1 cellular context compared by ENCODE assay signal in the genomic region with DNA sequence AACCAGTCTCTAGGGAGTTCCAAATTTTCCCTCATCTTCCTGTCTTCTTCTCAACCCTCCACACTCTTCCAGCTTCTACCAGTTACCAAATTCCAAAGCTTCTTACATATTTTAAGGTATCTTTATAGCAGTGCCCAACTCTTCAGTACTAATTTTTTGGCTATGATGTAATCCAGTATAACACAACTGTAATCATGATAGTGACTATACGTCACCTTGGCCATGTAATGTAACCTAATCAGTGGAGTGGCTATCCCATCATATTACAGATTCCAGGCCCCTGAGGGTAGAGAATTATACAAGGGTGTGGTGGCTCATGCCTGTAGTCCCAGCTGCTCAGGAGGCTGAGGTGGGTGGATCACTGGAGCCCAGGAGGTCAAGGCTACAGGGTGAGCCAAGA.
TF ChIP-seq lines count a peak whose summit lies in the region.

No MANE protein-coding gene starts in this region.

TF ChIP-seq in HEK293, 187 proteins besides CTCF, POLR2A, EP300 and RAD21 (continued from another document and continues in another):
- TF ChIP-seq, protein P1, sequence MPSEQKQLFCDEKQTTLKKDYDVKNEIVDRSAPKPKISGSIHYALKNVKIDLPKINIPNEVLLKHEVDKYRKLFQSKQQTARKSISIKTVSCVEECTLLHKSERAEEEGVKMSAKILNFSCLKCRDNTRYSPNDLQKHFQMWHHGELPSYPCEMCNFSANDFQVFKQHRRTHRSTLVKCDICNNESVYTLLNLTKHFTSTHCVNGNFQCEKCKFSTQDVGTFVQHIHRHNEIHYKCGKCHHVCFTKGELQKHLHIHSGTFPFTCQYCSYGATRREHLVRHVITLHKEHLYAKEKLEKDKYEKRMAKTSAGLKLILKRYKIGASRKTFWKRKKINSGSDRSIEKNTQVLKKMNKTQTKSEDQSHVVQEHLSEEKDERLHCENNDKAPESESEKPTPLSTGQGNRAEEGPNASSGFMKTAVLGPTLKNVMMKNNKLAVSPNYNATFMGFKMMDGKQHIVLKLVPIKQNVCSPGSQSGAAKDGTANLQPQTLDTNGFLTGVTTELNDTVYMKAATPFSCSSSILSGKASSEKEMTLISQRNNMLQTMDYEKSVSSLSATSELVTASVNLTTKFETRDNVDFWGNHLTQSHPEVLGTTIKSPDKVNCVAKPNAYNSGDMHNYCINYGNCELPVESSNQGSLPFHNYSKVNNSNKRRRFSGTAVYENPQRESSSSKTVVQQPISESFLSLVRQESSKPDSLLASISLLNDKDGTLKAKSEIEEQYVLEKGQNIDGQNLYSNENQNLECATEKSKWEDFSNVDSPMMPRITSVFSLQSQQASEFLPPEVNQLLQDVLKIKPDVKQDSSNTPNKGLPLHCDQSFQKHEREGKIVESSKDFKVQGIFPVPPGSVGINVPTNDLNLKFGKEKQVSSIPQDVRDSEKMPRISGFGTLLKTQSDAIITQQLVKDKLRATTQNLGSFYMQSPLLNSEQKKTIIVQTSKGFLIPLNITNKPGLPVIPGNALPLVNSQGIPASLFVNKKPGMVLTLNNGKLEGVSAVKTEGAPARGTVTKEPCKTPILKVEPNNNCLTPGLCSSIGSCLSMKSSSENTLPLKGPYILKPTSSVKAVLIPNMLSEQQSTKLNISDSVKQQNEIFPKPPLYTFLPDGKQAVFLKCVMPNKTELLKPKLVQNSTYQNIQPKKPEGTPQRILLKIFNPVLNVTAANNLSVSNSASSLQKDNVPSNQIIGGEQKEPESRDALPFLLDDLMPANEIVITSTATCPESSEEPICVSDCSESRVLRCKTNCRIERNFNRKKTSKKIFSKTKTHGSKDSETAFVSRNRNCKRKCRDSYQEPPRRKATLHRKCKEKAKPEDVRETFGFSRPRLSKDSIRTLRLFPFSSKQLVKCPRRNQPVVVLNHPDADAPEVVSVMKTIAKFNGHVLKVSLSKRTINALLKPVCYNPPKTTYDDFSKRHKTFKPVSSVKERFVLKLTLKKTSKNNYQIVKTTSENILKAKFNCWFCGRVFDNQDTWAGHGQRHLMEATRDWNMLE (tag by site-specific recombination; conservative IDR thresholded peaks at IDR 0.05; ENCODE audit: low read depth): no peak
- TF ChIP-seq, protein P2, sequence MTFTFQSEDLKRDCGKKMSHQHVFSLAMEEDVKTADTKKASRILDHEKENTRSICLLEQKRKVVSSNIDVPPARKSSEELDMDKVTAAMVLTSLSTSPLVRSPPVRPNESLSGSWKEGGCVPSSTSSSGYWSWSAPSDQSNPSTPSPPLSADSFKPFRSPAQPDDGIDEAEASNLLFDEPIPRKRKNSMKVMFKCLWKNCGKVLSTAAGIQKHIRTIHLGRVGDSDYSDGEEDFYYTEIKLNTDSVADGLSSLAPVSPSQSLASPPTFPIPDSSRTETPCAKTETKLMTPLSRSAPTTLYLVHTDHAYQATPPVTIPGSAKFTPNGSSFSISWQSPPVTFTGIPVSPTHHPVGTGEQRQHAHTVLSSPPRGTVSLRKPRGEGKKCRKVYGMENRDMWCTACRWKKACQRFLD (tag by site-specific recombination; IDR thresholded peaks at IDR 0.05): no peak
- TF ChIP-seq, protein P3, sequence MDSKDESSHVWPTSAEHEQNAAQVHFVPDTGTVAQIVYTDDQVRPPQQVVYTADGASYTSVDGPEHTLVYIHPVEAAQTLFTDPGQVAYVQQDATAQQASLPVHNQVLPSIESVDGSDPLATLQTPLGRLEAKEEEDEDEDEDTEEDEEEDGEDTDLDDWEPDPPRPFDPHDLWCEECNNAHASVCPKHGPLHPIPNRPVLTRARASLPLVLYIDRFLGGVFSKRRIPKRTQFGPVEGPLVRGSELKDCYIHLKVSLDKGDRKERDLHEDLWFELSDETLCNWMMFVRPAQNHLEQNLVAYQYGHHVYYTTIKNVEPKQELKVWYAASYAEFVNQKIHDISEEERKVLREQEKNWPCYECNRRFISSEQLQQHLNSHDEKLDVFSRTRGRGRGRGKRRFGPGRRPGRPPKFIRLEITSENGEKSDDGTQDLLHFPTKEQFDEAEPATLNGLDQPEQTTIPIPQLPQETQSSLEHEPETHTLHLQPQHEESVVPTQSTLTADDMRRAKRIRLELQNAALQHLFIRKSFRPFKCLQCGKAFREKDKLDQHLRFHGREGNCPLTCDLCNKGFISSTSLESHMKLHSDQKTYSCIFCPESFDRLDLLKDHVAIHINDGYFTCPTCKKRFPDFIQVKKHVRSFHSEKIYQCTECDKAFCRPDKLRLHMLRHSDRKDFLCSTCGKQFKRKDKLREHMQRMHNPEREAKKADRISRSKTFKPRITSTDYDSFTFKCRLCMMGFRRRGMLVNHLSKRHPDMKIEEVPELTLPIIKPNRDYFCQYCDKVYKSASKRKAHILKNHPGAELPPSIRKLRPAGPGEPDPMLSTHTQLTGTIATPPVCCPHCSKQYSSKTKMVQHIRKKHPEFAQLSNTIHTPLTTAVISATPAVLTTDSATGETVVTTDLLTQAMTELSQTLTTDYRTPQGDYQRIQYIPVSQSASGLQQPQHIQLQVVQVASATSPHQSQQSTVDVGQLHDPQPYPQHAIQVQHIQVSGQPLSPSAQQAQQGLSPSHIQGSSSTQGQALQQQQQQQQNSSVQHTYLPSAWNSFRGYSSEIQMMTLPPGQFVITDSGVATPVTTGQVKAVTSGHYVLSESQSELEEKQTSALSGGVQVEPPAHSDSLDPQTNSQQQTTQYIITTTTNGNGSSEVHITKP (tag by site-specific recombination; IDR thresholded peaks at IDR 0.05): peak; percentile 78
- 0 out of 2 replicates have a peak, but pooled peaks have one; percentile 56 for TF ChIP-seq KLF16 (tag by site-specific recombination; IDR thresholded peaks at IDR 0.05)
- 0 out of 2 replicates have a peak, but pooled peaks have one; percentile 32 for TF ChIP-seq ZNF843 (tag by site-specific recombination; IDR thresholded peaks at IDR 0.05)
- no peak for TF ChIP-seq ZNF214 (tag by site-specific recombination; IDR thresholded peaks at IDR 0.05; ENCODE audit: borderline replicate concordance)
- no peak for TF ChIP-seq ZNF571 (tag by site-specific recombination; IDR thresholded peaks at IDR 0.05)
- TF ChIP-seq ZNF785 (tag by site-specific recombination; IDR thresholded peaks at IDR 0.05): no peak
- peak; percentile 47 for TF ChIP-seq GLIS1 (tag by site-specific recombination; IDR thresholded peaks at IDR 0.05)
- TF ChIP-seq, protein P4, sequence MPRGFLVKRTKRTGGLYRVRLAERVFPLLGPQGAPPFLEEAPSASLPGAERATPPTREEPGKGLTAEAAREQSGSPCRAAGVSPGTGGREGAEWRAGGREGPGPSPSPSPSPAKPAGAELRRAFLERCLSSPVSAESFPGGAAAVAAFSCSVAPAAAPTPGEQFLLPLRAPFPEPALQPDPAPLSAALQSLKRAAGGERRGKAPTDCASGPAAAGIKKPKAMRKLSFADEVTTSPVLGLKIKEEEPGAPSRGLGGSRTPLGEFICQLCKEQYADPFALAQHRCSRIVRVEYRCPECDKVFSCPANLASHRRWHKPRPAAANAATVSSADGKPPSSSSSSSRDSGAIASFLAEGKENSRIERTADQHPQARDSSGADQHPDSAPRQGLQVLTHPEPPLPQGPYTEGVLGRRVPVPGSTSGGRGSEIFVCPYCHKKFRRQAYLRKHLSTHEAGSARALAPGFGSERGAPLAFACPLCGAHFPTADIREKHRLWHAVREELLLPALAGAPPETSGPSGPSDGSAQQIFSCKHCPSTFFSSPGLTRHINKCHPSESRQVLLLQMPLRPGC (tag by site-specific recombination; IDR thresholded peaks at IDR 0.05): no peak
- peak; percentile 64 for TF ChIP-seq OSR2 (tag by site-specific recombination; IDR thresholded peaks at IDR 0.05)
- 0 out of 2 replicates have a peak, but pooled peaks have one; percentile 15 for TF ChIP-seq KLF8 (tag by site-specific recombination; IDR thresholded peaks at IDR 0.05)
- TF ChIP-seq ZNF629 (tag by site-specific recombination; IDR thresholded peaks at IDR 0.05): peak; percentile 95
- TF ChIP-seq, protein P5, sequence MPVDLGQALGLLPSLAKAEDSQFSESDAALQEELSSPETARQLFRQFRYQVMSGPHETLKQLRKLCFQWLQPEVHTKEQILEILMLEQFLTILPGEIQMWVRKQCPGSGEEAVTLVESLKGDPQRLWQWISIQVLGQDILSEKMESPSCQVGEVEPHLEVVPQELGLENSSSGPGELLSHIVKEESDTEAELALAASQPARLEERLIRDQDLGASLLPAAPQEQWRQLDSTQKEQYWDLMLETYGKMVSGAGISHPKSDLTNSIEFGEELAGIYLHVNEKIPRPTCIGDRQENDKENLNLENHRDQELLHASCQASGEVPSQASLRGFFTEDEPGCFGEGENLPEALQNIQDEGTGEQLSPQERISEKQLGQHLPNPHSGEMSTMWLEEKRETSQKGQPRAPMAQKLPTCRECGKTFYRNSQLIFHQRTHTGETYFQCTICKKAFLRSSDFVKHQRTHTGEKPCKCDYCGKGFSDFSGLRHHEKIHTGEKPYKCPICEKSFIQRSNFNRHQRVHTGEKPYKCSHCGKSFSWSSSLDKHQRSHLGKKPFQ (tag by site-specific recombination; IDR thresholded peaks at IDR 0.05): no peak
- TF ChIP-seq, protein P6, sequence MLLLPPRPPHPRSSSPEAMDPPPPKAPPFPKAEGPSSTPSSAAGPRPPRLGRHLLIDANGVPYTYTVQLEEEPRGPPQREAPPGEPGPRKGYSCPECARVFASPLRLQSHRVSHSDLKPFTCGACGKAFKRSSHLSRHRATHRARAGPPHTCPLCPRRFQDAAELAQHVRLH (tag by site-specific recombination; IDR thresholded peaks at IDR 0.05): no peak
- TF ChIP-seq, protein P7, sequence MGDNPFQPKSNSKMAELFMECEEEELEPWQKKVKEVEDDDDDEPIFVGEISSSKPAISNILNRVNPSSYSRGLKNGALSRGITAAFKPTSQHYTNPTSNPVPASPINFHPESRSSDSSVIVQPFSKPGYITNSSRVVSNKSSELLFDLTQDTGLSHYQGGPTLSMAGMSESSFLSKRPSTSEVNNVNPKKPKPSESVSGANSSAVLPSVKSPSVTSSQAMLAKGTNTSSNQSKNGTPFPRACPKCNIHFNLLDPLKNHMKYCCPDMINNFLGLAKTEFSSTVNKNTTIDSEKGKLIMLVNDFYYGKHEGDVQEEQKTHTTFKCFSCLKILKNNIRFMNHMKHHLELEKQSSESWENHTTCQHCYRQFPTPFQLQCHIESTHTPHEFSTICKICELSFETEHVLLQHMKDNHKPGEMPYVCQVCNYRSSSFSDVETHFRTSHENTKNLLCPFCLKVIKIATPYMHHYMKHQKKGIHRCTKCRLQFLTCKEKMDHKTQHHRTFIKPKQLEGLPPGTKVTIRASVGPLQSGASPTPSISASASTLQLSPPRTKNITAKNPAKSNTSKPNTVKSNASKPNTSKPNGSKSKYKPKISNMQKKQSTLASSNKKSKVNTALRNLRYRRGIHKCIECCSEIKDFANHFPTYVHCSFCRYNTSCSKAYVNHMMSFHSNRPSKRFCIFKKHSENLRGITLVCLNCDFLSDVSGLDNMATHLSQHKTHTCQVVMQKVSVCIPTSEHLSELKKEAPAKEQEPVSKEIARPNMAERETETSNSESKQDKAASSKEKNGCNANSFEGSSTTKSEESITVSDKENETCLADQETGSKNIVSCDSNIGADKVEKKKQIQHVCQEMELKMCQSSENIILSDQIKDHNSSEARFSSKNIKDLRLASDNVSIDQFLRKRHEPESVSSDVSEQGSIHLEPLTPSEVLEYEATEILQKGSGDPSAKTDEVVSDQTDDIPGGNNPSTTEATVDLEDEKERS (tag by site-specific recombination; IDR thresholded peaks at IDR 0.05): no peak
- 0 out of 2 replicates have a peak, but pooled peaks have one; percentile 22 for TF ChIP-seq KLF7 (tag by site-specific recombination; IDR thresholded peaks at IDR 0.05; ENCODE audit: borderline replicate concordance)
- no peak for TF ChIP-seq KLF9 (tag by site-specific recombination; IDR thresholded peaks at IDR 0.05; ENCODE audit: low read depth)
- TF ChIP-seq, protein P8, sequence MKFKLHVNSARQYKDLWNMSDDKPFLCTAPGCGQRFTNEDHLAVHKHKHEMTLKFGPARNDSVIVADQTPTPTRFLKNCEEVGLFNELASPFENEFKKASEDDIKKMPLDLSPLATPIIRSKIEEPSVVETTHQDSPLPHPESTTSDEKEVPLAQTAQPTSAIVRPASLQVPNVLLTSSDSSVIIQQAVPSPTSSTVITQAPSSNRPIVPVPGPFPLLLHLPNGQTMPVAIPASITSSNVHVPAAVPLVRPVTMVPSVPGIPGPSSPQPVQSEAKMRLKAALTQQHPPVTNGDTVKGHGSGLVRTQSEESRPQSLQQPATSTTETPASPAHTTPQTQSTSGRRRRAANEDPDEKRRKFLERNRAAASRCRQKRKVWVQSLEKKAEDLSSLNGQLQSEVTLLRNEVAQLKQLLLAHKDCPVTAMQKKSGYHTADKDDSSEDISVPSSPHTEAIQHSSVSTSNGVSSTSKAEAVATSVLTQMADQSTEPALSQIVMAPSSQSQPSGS (tag by site-specific recombination; IDR thresholded peaks at IDR 0.05; ENCODE audit: low read depth): peak; percentile 91
- TF ChIP-seq ZXDB (tag by site-specific recombination; IDR thresholded peaks at IDR 0.05): 0 out of 2 replicates have a peak, but pooled peaks have one; percentile 27
- TF ChIP-seq ZFP69B (tag by site-specific recombination; IDR thresholded peaks at IDR 0.05): no peak
- peak; percentile 38; the same call in 1 of the 2 replicates for TF ChIP-seq ZBTB17 (tag by site-specific recombination; IDR thresholded peaks at IDR 0.05)
- 0 out of 2 replicates have a peak, but pooled peaks have one; percentile 14 for TF ChIP-seq SP3 (tag by site-specific recombination; IDR thresholded peaks at IDR 0.05)
- TF ChIP-seq ZNF10 (tag by site-specific recombination; IDR thresholded peaks at IDR 0.05): peak; percentile 91
- no peak for TF ChIP-seq ZNF266 (tag by site-specific recombination; IDR thresholded peaks at IDR 0.05; ENCODE audit: low read depth)
- TF ChIP-seq ZFP37 (tag by site-specific recombination; IDR thresholded peaks at IDR 0.05): peak; percentile 59; the same call in 1 of the 2 replicates
- TF ChIP-seq ZNF600 (tag by site-specific recombination; IDR thresholded peaks at IDR 0.05): peak; percentile 43; the same call in 1 of the 2 replicates
- TF ChIP-seq ZBTB21 (tag by site-specific recombination; IDR thresholded peaks at IDR 0.05): peak; percentile 79
- no peak for TF ChIP-seq TCF7L2 (IDR thresholded peaks at IDR 0.05; ENCODE audit: borderline replicate concordance, low read depth, low read length)
- no peak for TF ChIP-seq MYNN (tag by site-specific recombination; IDR thresholded peaks at IDR 0.05; ENCODE audit: borderline replicate concordance)
- TF ChIP-seq ZNF366 (tag by site-specific recombination; conservative IDR thresholded peaks at IDR 0.05): peak; percentile 54; the same call in 1 of the 2 replicates
- TF ChIP-seq, protein P9, sequence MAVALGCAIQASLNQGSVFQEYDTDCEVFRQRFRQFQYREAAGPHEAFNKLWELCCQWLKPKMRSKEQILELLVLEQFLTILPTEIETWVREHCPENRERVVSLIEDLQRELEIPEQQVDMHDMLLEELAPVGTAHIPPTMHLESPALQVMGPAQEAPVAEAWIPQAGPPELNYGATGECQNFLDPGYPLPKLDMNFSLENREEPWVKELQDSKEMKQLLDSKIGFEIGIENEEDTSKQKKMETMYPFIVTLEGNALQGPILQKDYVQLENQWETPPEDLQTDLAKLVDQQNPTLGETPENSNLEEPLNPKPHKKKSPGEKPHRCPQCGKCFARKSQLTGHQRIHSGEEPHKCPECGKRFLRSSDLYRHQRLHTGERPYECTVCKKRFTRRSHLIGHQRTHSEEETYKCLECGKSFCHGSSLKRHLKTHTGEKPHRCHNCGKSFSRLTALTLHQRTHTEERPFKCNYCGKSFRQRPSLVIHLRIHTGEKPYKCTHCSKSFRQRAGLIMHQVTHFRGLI (tag by site-specific recombination; IDR thresholded peaks at IDR 0.05): no peak
- 0 out of 2 replicates have a peak, but pooled peaks have one; percentile 35 for TF ChIP-seq GLIS2 (tag by site-specific recombination; IDR thresholded peaks at IDR 0.05)
- peak; percentile 60; the same call in 1 of the 2 replicates for TF ChIP-seq BCL11A (tag by site-specific recombination; IDR thresholded peaks at IDR 0.05; ENCODE audit: low read depth)
- peak; percentile 42; the same call in 1 of the 2 replicates for TF ChIP-seq ZBTB20 (tag by site-specific recombination; IDR thresholded peaks at IDR 0.05)
- TF ChIP-seq ZNF24 (tag by site-specific recombination; IDR thresholded peaks at IDR 0.05): 0 out of 2 replicates have a peak, but pooled peaks have one; percentile 20
- TF ChIP-seq ZNF157 (tag by site-specific recombination; IDR thresholded peaks at IDR 0.05): no peak
- peak; percentile 84 for TF ChIP-seq KLF1 (tag by site-specific recombination; IDR thresholded peaks at IDR 0.05)
